Comparison of ENCODE assay signal across 36 cellular contexts in the genomic region with DNA sequence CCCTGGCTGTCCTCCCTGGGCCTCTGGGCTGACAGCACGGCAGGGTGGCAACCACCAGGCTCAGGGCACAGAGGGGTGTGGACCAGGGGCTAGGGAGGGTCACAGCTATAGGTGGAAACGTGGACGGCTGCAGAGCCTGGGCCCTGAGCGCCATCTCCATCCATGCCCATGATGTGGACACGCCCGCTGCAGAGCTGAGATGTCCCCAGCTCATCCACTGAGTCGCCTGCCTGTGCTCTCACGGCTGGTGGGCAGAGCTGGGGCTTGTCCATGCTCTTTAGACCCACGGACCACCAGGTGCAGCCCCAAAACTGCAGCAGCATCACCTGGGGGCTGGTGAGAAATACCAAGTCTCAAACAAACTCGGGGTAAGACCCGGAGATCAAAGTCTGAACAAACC. TPM values are rescaled to one million over a fixed set of nuclear protein-coding genes. Genes with fewer than 3 reads are reported as not detected.
"Had no signal": no experiment of that assay in that cellular context is flagged by ENCODE, and none has a peak within 500 bp of the region (broad histone marks: within the 10 kb centered on the region; RNA-seq: fewer than 3 reads in every experiment).

No MANE protein-coding gene starts in this region.

- H3K4me3 ChIP-seq: ascending aorta, cardiac muscle cell, MG63, PC-9, SJCRH30, SK-N-MC had no signal

- H3K27me3 ChIP-seq: ascending aorta, cardiac muscle cell, MG63, SJCRH30 had no signal

- H3K27ac ChIP-seq: ascending aorta, cardiac muscle cell, PC-9, SJCRH30, SK-N-MC, VCaP had no signal

- H3K9me3 ChIP-seq: ascending aorta, MG63, SJCRH30 had no signal

- H3K4me1 ChIP-seq: ascending aorta had no signal

- DNase-seq: activated B cell treated with CpG ODN at 0.5 μM for 24 hours; activated CD4-positive, alpha-beta memory T cell treated with anti-CD3 and anti-CD28 coated beads for 36 hours; activated CD4-positive, alpha-beta T cell treated with anti-CD3 and anti-CD28 coated beads for 4 hours; activated CD4-positive, alpha-beta T cell treated with anti-CD3 and anti-CD28 coated beads, Interleukin-2, amount 50 U/mL, for 1 hour; activated CD4-positive, CD25-positive, alpha-beta regulatory T cell treated with anti-CD3 and anti-CD28 coated beads, Interleukin-2, amount 50 U/mL, for 72 hours; activated CD8-positive, alpha-beta memory T cell treated with anti-CD3 and anti-CD28 coated beads, Interleukin-2, amount 50 U/mL, for 4 hours; activated effector memory CD4-positive, alpha-beta T cell treated with Interleukin-2 at 50 U/mL for 16 hours; activated naive CD4-positive, alpha-beta T cell treated with anti-CD3 and anti-CD28 coated beads, Interleukin-2, amount 10 ng/mL, durations not matched to agents 7 days and 5 days; activated T-cell treated with anti-CD3 and anti-CD28 coated beads for 4 hours; activated T-cell treated with anti-CD3 and anti-CD28 coated beads, Interleukin-2, amount 50 U/mL, for 4 hours; amygdala; Kasumi-1; KG1; MG63; NCI-H1048; NCI-H1105 treated with DMSO at 0.1 percent for 48 hours; NCI-H1436 treated with DMSO at 0.1 percent for 48 hours; NCI-H187; NCI-H2029 treated with DMSO at 0.1 percent for 48 hours; NCI-H2107; NCI-H2171; NCI-H510A; NCI-H526; NCI-H748 treated with DMSO at 0.1 percent for 48 hours; NK-92 treated with Interleukin-12 subunit alpha and Interleukin-12 subunit beta, amount 100 ng/mL, for 24 hours; PC-9; SHP77; SJCRH30; SW 1271; T-helper 1 cell; T-helper 2 cell; T-helper 9 cell had no signal

- ATAC-seq: activated T-cell treated with anti-CD3 and anti-CD28 coated beads, Interleukin-2, amount 50 U/mL, for 4 hours had no signal

RNA-seq across cellular contexts. Expression of a gene that starts 24.7 kb away (rescaled TPM):
- total RNA-seq: ascending aorta, SJCRH30 had no signal
- polyA plus RNA-seq: cardiac muscle cell had no signal
